ENCODE assay signal across 25 cellular contexts in the genomic region with DNA sequence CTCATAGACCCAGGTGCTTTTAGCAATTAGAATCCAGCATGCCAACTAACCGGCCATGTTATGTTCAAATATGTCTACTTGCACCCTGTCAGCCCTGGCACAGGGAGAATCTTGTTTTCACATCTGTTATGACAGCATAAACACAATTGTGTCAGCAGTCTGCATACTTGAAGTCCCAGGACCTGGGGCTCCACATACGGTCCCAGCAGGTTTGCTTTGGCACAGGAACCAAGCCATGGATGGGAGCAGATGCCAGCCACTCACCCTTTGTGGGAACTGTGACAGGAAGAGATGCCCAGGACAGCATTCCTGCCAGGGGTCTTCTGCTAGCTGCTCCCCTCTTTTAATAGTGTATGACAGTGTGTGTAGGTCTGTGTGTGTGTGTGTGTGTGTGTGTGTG.
"Had no signal": no experiment of that assay in that cellular context is flagged by ENCODE, and none has a peak within 500 bp of the region (broad histone marks: within the 10 kb centered on the region; RNA-seq: fewer than 3 reads in every experiment).

No MANE protein-coding gene starts in this region.

- DNase-seq: foreskin keratinocyte; heart left ventricle; hippocampal formation; left colon; left ventricle myocardium superior; mesenchymal stem cell; midbrain; nucleus accumbens; pancreas; psoas muscle; retina; spleen; stimulated activated CD4-positive, alpha-beta T cell treated with anti-CD3 and anti-CD28 coated beads, Interleukin-15, amount 100 ng/mL, for 24 hours; stimulated activated CD4-positive, alpha-beta T cell treated with anti-CD3 and anti-CD28 coated beads, Interleukin-1b, Interleukin-23, amount 100 ng/mL, for 48 hours; stimulated activated CD4-positive, alpha-beta T cell treated with anti-CD3 and anti-CD28 coated beads, Interleukin-4, amount 100 ng/mL, for 24 hours; stimulated activated naive CD8-positive, alpha-beta T cell treated with anti-CD3 and anti-CD28 coated beads, Interleukin-15, amount 100 ng/mL, for 72 hours; testis; upper lobe of right lung had no signal

- H3K4me1 Mint-ChIP-seq: neural progenitor cell; stimulated activated memory B cell treated with anti-CD40 and anti-IgM and Interleukin-4, amounts not matched to agents 10 μg/mL and 1 μg/mL and 100 μg/mL, for 72 hours had no signal

- H2AFZ ChIP-seq: neural progenitor cell had no signal

- H3K4me1 ChIP-seq: foreskin keratinocyte, neural progenitor cell, pancreas, psoas muscle, spleen, testis, upper lobe of right lung, vagina had no signal

- H3K27me3 ChIP-seq: foreskin keratinocyte, heart left ventricle, neural progenitor cell, pancreas, spleen, testis, tibial nerve, upper lobe of right lung, vagina had no signal

- H3K27ac Mint-ChIP-seq: natural killer cell treated with Interleukin-12 subunit alpha and Interleukin-12 subunit beta and Interleukin-15 and Interleukin-18, amount 100 ng/mL, for 72 hours; neural progenitor cell; stimulated activated memory B cell treated with anti-CD40 and anti-IgM and Interleukin-4, amounts not matched to agents 10 μg/mL and 1 μg/mL and 100 μg/mL, for 72 hours; stimulated activated naive CD8-positive, alpha-beta T cell treated with anti-CD3 and anti-CD28 coated beads, Interleukin-15, amount 100 ng/mL, for 72 hours had no signal

- H3K4me3 Mint-ChIP-seq: natural killer cell treated with Interleukin-12 subunit alpha and Interleukin-12 subunit beta and Interleukin-15 and Interleukin-18, amount 100 ng/mL, for 72 hours; neural progenitor cell; stimulated activated memory B cell treated with anti-CD40 and anti-IgM and Interleukin-4, amounts not matched to agents 10 μg/mL and 1 μg/mL and 100 μg/mL, for 72 hours; stimulated activated naive CD8-positive, alpha-beta T cell treated with anti-CD3 and anti-CD28 coated beads, Interleukin-15, amount 100 ng/mL, for 72 hours had no signal

- H3K36me3 Mint-ChIP-seq: neural progenitor cell; stimulated activated memory B cell treated with anti-CD40 and anti-IgM and Interleukin-4, amounts not matched to agents 10 μg/mL and 1 μg/mL and 100 μg/mL, for 72 hours had no signal

- ATAC-seq: foreskin keratinocyte; heart left ventricle; left colon; left ventricle myocardium superior; natural killer cell treated with Interleukin-12 subunit alpha and Interleukin-12 subunit beta and Interleukin-15 and Interleukin-18, amount 100 ng/mL, for 72 hours; pancreas; psoas muscle; sciatic nerve; stimulated activated memory B cell treated with anti-CD40 and anti-IgM and Interleukin-4, amounts not matched to agents 10 μg/mL and 1 μg/mL and 100 μg/mL, for 72 hours; stimulated activated naive CD8-positive, alpha-beta T cell treated with anti-CD3 and anti-CD28 coated beads, Interleukin-15, amount 100 ng/mL, for 72 hours; upper lobe of right lung had no signal

- H3K9me3 Mint-ChIP-seq: natural killer cell treated with Interleukin-12 subunit alpha and Interleukin-12 subunit beta and Interleukin-15 and Interleukin-18, amount 100 ng/mL, for 72 hours had no signal

- H3K9me3 ChIP-seq: pancreas, psoas muscle, testis, upper lobe of right lung, vagina had no signal

- H3K4me3 ChIP-seq: heart left ventricle, lung, neural progenitor cell, pancreas, psoas muscle, spleen, testis, tibial nerve, upper lobe of right lung, vagina had no signal

- H3K4me2 ChIP-seq: neural progenitor cell had no signal

- H3K27me3 Mint-ChIP-seq: stimulated activated naive CD8-positive, alpha-beta T cell treated with anti-CD3 and anti-CD28 coated beads, Interleukin-15, amount 100 ng/mL, for 72 hours had no signal

- H3K9ac ChIP-seq: neural progenitor cell had no signal

- H3K27ac ChIP-seq: foreskin keratinocyte, heart left ventricle, neural progenitor cell, pancreas, psoas muscle, spleen, testis, tibial nerve, upper lobe of right lung, vagina had no signal
